Comparison of ENCODE assay signal across 1 cellular context in the genomic region with DNA sequence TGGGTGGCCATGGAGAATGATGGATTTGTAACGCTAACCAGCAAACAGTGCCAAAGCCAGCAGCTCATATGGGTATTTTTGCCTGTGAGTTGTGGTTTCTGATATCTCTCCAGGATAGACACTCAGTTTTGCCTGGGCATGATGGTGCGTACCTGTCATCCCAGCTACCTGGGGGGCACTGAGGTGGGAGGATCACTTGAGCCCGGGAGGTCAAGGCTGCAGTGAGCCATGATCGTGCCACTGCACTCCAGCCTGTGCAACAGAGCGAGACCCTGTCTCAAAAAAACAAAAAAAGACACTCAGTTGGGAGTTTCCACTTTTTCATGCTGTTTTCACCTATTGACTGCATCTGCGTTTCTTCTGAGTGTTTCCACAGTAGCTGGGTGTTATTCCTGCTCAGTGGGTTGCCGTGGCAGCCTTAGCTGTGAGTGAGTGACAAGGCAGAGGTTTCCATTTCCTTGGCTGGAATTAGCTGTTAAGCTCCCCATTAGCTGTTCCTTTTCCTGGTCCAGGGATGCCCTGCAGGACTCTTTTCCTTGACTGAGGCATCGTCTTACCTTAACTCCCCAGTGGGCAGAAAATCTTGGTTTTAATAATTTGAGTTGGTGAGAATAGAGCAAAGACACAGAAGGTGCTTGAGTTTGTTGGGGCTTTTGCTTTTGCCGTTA.
TF ChIP-seq lines count a peak whose summit lies in the region.

No MANE protein-coding gene starts in this region.

TF ChIP-seq in endothelial cell of umbilical vein, 7 proteins besides CTCF, POLR2A, EP300 and RAD21:
- TF ChIP-seq POLR2AphosphoS5 (IDR thresholded peaks at IDR 0.05; ENCODE audit: insufficient read depth, low read depth, low read length) (no peak), MYC (IDR thresholded peaks at IDR 0.05; ENCODE audit: low read depth, low read length) (no peak), EZH2 (IDR thresholded peaks at IDR 0.05; ENCODE audit: borderline replicate concordance, low read depth, low read length, severe bottlenecking) (no peak), JUN (IDR thresholded peaks at IDR 0.05; ENCODE audit: borderline replicate concordance, insufficient read depth, insufficient read length, low read depth) (no peak), GATA2 (IDR thresholded peaks at IDR 0.05; ENCODE audit: insufficient read depth, insufficient read length, low read depth, low read length) (no peak), FOS (IDR thresholded peaks at IDR 0.05; ENCODE audit: borderline replicate concordance, insufficient read depth, low read length) (no peak)
- TF ChIP-seq, protein P1, sequence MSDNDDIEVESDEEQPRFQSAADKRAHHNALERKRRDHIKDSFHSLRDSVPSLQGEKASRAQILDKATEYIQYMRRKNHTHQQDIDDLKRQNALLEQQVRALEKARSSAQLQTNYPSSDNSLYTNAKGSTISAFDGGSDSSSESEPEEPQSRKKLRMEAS (IDR thresholded peaks at IDR 0.05; ENCODE audit: insufficient read depth, insufficient read length) = no peak
